In genomic region chr7:6250364-6250833, GRCh38 we compare ENCODE assay signal across 9 cellular contexts. TPM values are rescaled to one million over a fixed set of nuclear protein-coding genes. Genes with fewer than 3 reads are reported as not detected.
A peak's percentile ranks its signal among the peaks of the same experiment; 100 is the strongest.
DNase-seq lines count a peak whose midpoint lies in the region; FAIRE-seq and TF ChIP-seq lines count a peak whose summit lies in the region.
"Had no signal": no experiment of that assay in that cellular context is flagged by ENCODE, and none has a peak within 500 bp of the region (broad histone marks: within the 10 kb centered on the region; RNA-seq: fewer than 3 reads in every experiment).

No MANE protein-coding gene starts in this region.

- H3K27me3 ChIP-seq in GM23248 (replicated peaks; ENCODE audit: insufficient read depth): no peaks in the 10 kb centered on the region

- H4K20me1 ChIP-seq in GM23248 (ENCODE audit: insufficient read depth): no peaks in the 10 kb centered on the region

- H3K9me3 ChIP-seq in GM23248 (ENCODE audit: low read depth): no peaks in the 10 kb centered on the region
- H3K9me3 ChIP-seq: lower lobe of right lung had no signal

- in situ Hi-C loops in GM23248 (cut with MboI): no loop called here

- H3K4me2 ChIP-seq in GM23248 (ENCODE audit: unreplicated experiment): no peak overlapping the region

- no peaks in the 10 kb centered on the region for H3K36me3 Mint-ChIP-seq in activated T-helper 1 cell treated with anti-CD3 and anti-CD28 coated beads, Interleukin-12 subunit alpha, Interleukin-12 subunit beta, Interleukin-2, Interleukin-4 antibody, amounts not matched to agents 30 ng/mL and 10 ng/mL and 1 ng/mL, durations not matched to agents 14 hours and 24 hours and 36 hours (ENCODE audit: low read depth)

- no peaks in the 10 kb centered on the region for H3K9me2 ChIP-seq in GM23248 (ENCODE audit: insufficient read depth)

- peak overlapping the region; percentile 96 for H3K27ac ChIP-seq in GM23248
- H3K27ac ChIP-seq: lower lobe of right lung had no signal

- TF ChIP-seq POLR2A in H54 (IDR thresholded peaks at IDR 0.05; ENCODE audit: low read depth, low read length): no peak

- peaks cover 59% of the 10 kb centered on the region for H3K27me3 Mint-ChIP-seq in activated T-helper 1 cell treated with anti-CD3 and anti-CD28 coated beads, Interleukin-12 subunit alpha, Interleukin-12 subunit beta, Interleukin-2, Interleukin-4 antibody, amounts not matched to agents 30 ng/mL and 10 ng/mL and 1 ng/mL, durations not matched to agents 14 hours and 24 hours and 36 hours (ENCODE audit: insufficient read depth)

- H3K36me3 ChIP-seq in GM23248 (ENCODE audit: low read depth): no peaks in the 10 kb centered on the region
- H3K36me3 ChIP-seq: lower lobe of right lung had no signal

- peaks cover 8% of the 10 kb centered on the region for H3K4me1 Mint-ChIP-seq in activated T-helper 1 cell treated with anti-CD3 and anti-CD28 coated beads, Interleukin-12 subunit alpha, Interleukin-12 subunit beta, Interleukin-2, Interleukin-4 antibody, amounts not matched to agents 30 ng/mL and 10 ng/mL and 1 ng/mL, durations not matched to agents 14 hours and 24 hours and 36 hours (ENCODE audit: low read depth)

- H3K27ac Mint-ChIP-seq in activated T-helper 1 cell treated with anti-CD3 and anti-CD28 coated beads, Interleukin-12 subunit alpha, Interleukin-12 subunit beta, Interleukin-2, Interleukin-4 antibody, amounts not matched to agents 30 ng/mL and 10 ng/mL and 1 ng/mL, durations not matched to agents 14 hours and 24 hours and 36 hours: no peak overlapping the region

- no peak overlapping the region for H3K4me3 Mint-ChIP-seq in activated T-helper 1 cell treated with anti-CD3 and anti-CD28 coated beads, Interleukin-12 subunit alpha, Interleukin-12 subunit beta, Interleukin-2, Interleukin-4 antibody, amounts not matched to agents 30 ng/mL and 10 ng/mL and 1 ng/mL, durations not matched to agents 14 hours and 24 hours and 36 hours

- FAIRE-seq in H54 (lab: Jason Lieb, UNC): no peak

- H2AFZ ChIP-seq in GM23248: no peak overlapping the region

- no peak overlapping the region for H3K4me3 ChIP-seq in GM23248
- H3K4me3 ChIP-seq: lower lobe of right lung had no signal

- H3K79me2 ChIP-seq in GM23248 (ENCODE audit: insufficient read depth): peaks cover 92% of the 10 kb centered on the region

- intact Hi-C loops in activated T-helper 1 cell treated with anti-CD3 and anti-CD28 coated beads, Interleukin-12 subunit alpha, Interleukin-12 subunit beta, Interleukin-2, Interleukin-4 antibody, amounts not matched to agents 30 ng/mL and 10 ng/mL and 1 ng/mL, durations not matched to agents 14 hours and 24 hours and 36 hours (cut with micrococcal nuclease): loop anchor here (1.0 kb wide), 1 partner anchor 29 kb away; no protein-coding TSS in a partner anchor

- no peaks in the 10 kb centered on the region for H3K9me3 Mint-ChIP-seq in activated T-helper 1 cell treated with anti-CD3 and anti-CD28 coated beads, Interleukin-12 subunit alpha, Interleukin-12 subunit beta, Interleukin-2, Interleukin-4 antibody, amounts not matched to agents 30 ng/mL and 10 ng/mL and 1 ng/mL, durations not matched to agents 14 hours and 24 hours and 36 hours

- no peak overlapping the region for H3K9ac ChIP-seq in GM23248

- H3K4me1 ChIP-seq in GM23248 (ENCODE audit: insufficient read depth): peaks cover 87% of the 10 kb centered on the region

- peak; percentile 65 for DNase-seq in activated effector memory CD4-positive, alpha-beta T cell treated with anti-CD3 and anti-CD28 coated beads, Interleukin-2, amount 50 U/mL, for 16 hours
- no peak for DNase-seq in activated effector memory CD4-positive, alpha-beta T cell treated with Interleukin-2 at 50 U/mL for 16 hours
- peak; percentile 28 for DNase-seq in GM23248
- DNase-seq in SW480 (ENCODE audit: low spot score): peak; percentile 80
- DNase-seq in stimulated activated CD4-positive, alpha-beta T cell treated with anti-CD3 and anti-CD28 coated beads, Interleukin-2, amount 100 ng/mL, for 24 hours: peak; percentile 21 to 55
- no peak for DNase-seq in activated T-helper 1 cell treated with anti-CD3 and anti-CD28 coated beads, Interleukin-12 subunit alpha, Interleukin-12 subunit beta, Interleukin-2, Interleukin-4 antibody, amounts not matched to agents 30 ng/mL and 10 ng/mL and 1 ng/mL, durations not matched to agents 14 hours and 24 hours and 36 hours (ENCODE audit: low spot score)
- DNase-seq in H54 (ENCODE audit: insufficient read length, low spot score): no peak
- no peak for DNase-seq in AG08396 (ENCODE audit: low spot score)
- DNase-seq: lower lobe of right lung had no signal

- H3F3A ChIP-seq in GM23248 (ENCODE audit: insufficient read depth): peaks cover 77% of the 10 kb centered on the region

- WGBS in GM23248 (ENCODE audit: low coverage in 1 of 2, low lambda C conversion rate in 2 of 2, missing lambda C conversion rate in 2 of 2), 2 experiments: 92 to 93% methylated on average over 4 of the region's 4 CpGs

RNA-seq across cellular contexts. Expression of gene CYTH3, which starts 22.0 kb away (rescaled TPM):
- 45.5 and 47.1 TPM in 2 replicates for total RNA-seq in GM23248 (2014; rRNA removed; shearing (Covaris generic))
- polyA plus RNA-seq in GM23248 (2016; fragmentation: Nextera tagmentation; extraction: Ambion mirVana): 33.3 and 34.2 TPM in 2 replicates
- 0.65 and 1.7 TPM in 2 replicates for total RNA-seq in activated T-helper 1 cell treated with anti-CD3 and anti-CD28 coated beads, Interleukin-12 subunit alpha, Interleukin-12 subunit beta, Interleukin-2, Interleukin-4 antibody, amounts not matched to agents 30 ng/mL and 10 ng/mL and 1 ng/mL, durations not matched to agents 14 hours and 24 hours and 36 hours

Comparison
In these comparisons a context has a peak if more than half of its experiments do, and no peak if none do; other contexts are left out.
1. DNase-seq: peak in activated effector memory CD4-positive, alpha-beta T cell treated with anti-CD3 and anti-CD28 coated beads, Interleukin-2, amount 50 U/mL, for 16 hours (single experiment), GM23248 (single experiment), SW480 (single experiment) and stimulated activated CD4-positive, alpha-beta T cell treated with anti-CD3 and anti-CD28 coated beads, Interleukin-2, amount 100 ng/mL, for 24 hours (2 of 2); none in activated effector memory CD4-positive, alpha-beta T cell treated with Interleukin-2 at 50 U/mL for 16 hours (single experiment), activated T-helper 1 cell treated with anti-CD3 and anti-CD28 coated beads, Interleukin-12 subunit alpha, Interleukin-12 subunit beta, Interleukin-2, Interleukin-4 antibody, amounts not matched to agents 30 ng/mL and 10 ng/mL and 1 ng/mL, durations not matched to agents 14 hours and 24 hours and 36 hours (single experiment), H54 (single experiment) and AG08396 (single experiment).
2. RNA of gene CYTH3, which starts 22.0 kb away (total RNA-seq): 45.5 to 47.1 TPM in GM23248; 0.65 to 1.7 TPM in activated T-helper 1 cell treated with anti-CD3 and anti-CD28 coated beads, Interleukin-12 subunit alpha, Interleukin-12 subunit beta, Interleukin-2, Interleukin-4 antibody, amounts not matched to agents 30 ng/mL and 10 ng/mL and 1 ng/mL, durations not matched to agents 14 hours and 24 hours and 36 hours; every median in the first group is over 10 times any median in the second.